ENCODE assay signal across 9 cellular contexts in the genomic region with DNA sequence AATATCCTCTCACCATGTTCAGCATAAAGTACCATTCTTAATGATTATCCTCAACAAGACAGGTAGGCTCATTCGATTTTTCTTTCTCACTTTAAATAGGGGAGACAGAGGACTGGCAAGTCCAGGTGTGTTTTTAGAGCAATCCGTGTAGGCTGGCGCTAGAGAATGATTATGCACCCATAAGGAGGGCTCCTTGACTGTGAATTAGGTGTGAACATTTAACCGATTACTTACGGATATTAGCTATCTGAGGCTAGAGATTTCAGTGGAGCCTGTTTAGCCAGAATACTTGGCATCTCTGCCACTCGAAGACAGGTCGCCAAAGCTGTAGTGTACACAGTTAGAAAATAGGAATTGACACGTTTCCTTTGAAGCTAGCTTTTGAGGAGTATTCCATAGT. TPM values are rescaled to one million over a fixed set of nuclear protein-coding genes. Genes with fewer than 3 reads are reported as not detected.
DNase-seq lines count a peak whose midpoint lies in the region; ATAC-seq and TF ChIP-seq lines count a peak whose summit lies in the region.
"Had no signal": no experiment of that assay in that cellular context is flagged by ENCODE, and none has a peak within 500 bp of the region (broad histone marks: within the 10 kb centered on the region; RNA-seq: fewer than 3 reads in every experiment).

No MANE protein-coding gene starts in this region.

- TF ChIP-seq POLR2A in heart left ventricle (IDR thresholded peaks at IDR 0.05) (no peak), uterus (IDR thresholded peaks at IDR 0.05) (no peak)

- no peak for ATAC-seq in heart left ventricle
- no peak for ATAC-seq in left ventricle myocardium superior
- ATAC-seq in GM19324 (IDR thresholded peaks at IDR 0.05; ENCODE audit: low FRiP score, unreplicated experiment): no peak

- H3K9me3 ChIP-seq in heart left ventricle (peaks cover 0 to 9% (median under 1%) of the 10 kb centered on the region in 12 donors), mucosa of stomach (ENCODE audit: control insufficient read depth, low read length) (no peaks in the 10 kb centered on the region), uterus (no peaks in the 10 kb centered on the region)

- peak overlapping the region; percentile 57 to 95 (median 76) for H3K4me3 ChIP-seq in heart left ventricle
- no peak overlapping the region for H3K4me3 ChIP-seq in mucosa of stomach (ENCODE audit: low read length)
- H3K4me3 ChIP-seq in uterus: no peak overlapping the region

- H3K4me1 ChIP-seq in heart left ventricle (peaks cover 3 to 73% (median 22%) of the 10 kb centered on the region in 12 donors), mucosa of stomach (ENCODE audit: control insufficient read depth, insufficient read depth, low read length) (peaks cover 35% of the 10 kb centered on the region), uterus (no peaks in the 10 kb centered on the region)

- H3K36me3 ChIP-seq in heart left ventricle: peaks cover 0 to 45% (median 32%) of the 10 kb centered on the region in 9 donors
- no peaks in the 10 kb centered on the region for H3K36me3 ChIP-seq in mucosa of stomach (ENCODE audit: control insufficient read depth, insufficient read depth, low read length)
- no peaks in the 10 kb centered on the region for H3K36me3 ChIP-seq in uterus

- TF ChIP-seq CTCF in heart left ventricle (IDR thresholded peaks at IDR 0.05): no peak
- TF ChIP-seq CTCF in uterus (IDR thresholded peaks at IDR 0.05): no peak

- peak overlapping the region; percentile 31 for H3K9ac ChIP-seq in mucosa of stomach (ENCODE audit: low read length)

- intact Hi-C loops in heart left ventricle (cut with DNase I): loop anchor here in 7 of 10 donors (5.0 to 10.0 kb wide), 5 partner anchors 35 to 62 kb away; no protein-coding TSS in a partner anchor
- intact Hi-C loops in left ventricle myocardium superior (cut with micrococcal nuclease): loop anchor here (10.0 kb wide), 1 partner anchor 48 kb away; no protein-coding TSS in a partner anchor
- intact Hi-C loops in uterus (cut with DNase I; ENCODE audit: low total_unique reads): loop anchor here (10.0 kb wide), 1 partner anchor 362 kb away; no protein-coding TSS in a partner anchor

- H3K27ac ChIP-seq in heart left ventricle (peak overlapping the region; percentile 82 to 98 (median 92)), angular gyrus (ENCODE audit: low read depth, low read length) (peak overlapping the region; percentile 84), uterus (peak overlapping the region; percentile 38 to 93)

- 57 to 71% (median 68%) methylated on average over 8 of the region's 8 CpGs for WGBS in heart left ventricle, 4 donors

- no peak for DNase-seq in heart left ventricle
- DNase-seq in left ventricle myocardium superior: no peak
- DNase-seq in uterus: no peak
- no peak for DNase-seq in NCI-H1930 (lab: John Stamatoyannopoulos, UW)
- DNase-seq in NCI-H226: no peak
- DNase-seq: SHP77 treated with DMSO at 0.1 percent for 48 hours had no signal

- H3K27me3 ChIP-seq in heart left ventricle: no peaks in the 10 kb centered on the region
- H3K27me3 ChIP-seq in mucosa of stomach (ENCODE audit: control insufficient read depth, insufficient read depth, low read length): no peaks in the 10 kb centered on the region
- H3K27me3 ChIP-seq in uterus: no peaks in the 10 kb centered on the region

RNA-seq across cellular contexts. Expression of gene SEC14L1, which starts 1.9 kb away (rescaled TPM):
- total RNA-seq in heart left ventricle: 100 to 1,000 TPM in 1 of 9 donors, 10 to 100 TPM in 8; 43.6 to 116 (median 53.7) TPM
- 10 to 100 TPM; 26.6 to 69.5 TPM for polyA plus RNA-seq in heart left ventricle
- 71.4 TPM for total RNA-seq in left ventricle myocardium superior
- 100 to 1,000 TPM in 1 of 4 donors, 10 to 100 TPM in 3; 38.2 to 128 (median 42.6) TPM for total RNA-seq in uterus

Comparison
In these comparisons a context has a peak if more than half of its experiments do, and no peak if none do; other contexts are left out.
1. H3K4me3 ChIP-seq: peak in heart left ventricle (12 of 12); none in mucosa of stomach (single experiment) and uterus (0 of 2).
2. Peak in every context shown above with its lines, with median percentiles within 50 percentile points of each other: H3K27ac ChIP-seq.